In the genomic region with DNA sequence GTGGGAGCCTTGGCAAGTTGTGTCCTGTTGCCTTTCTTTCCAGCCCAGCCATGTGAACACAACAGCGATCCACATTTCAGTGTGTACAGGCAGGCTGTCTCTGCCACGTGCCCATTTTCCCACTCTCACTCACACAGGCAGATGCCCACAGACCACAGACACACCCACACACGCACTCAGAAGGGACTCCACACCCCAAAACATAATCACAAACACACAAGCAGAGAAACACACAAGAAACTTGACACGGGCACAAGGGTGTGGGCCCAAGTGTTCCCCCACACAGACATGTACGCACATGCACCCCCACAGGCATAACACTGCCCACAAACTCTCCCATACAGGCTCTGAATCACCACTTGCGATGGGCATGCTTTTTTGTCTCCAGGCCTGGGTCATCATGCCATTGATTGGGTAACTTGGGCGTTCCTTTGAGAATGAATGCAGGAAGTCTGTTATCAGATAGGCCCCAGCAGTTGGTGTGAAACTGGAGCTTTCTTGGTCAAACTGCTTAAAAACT, we compare ENCODE assay signal across 8 cellular contexts.
A peak's percentile ranks its signal among the peaks of the same experiment; 100 is the strongest.
DNase-seq lines count a peak whose midpoint lies in the region; FAIRE-seq and TF ChIP-seq lines count a peak whose summit lies in the region.

No MANE protein-coding gene starts in this region.

- peaks cover 28 to 62% (median 34%) of the 10 kb centered on the region in 3 donors for H3K4me1 Mint-ChIP-seq in CD8-positive, alpha-beta memory T cell
- H3K4me1 Mint-ChIP-seq in immature natural killer cell: peaks cover 30 to 33% of the 10 kb centered on the region in 2 donors

- no peak for TF ChIP-seq CTCF in esophagus muscularis mucosa (IDR thresholded peaks at IDR 0.05)

- H3K9me3 ChIP-seq in CD8-positive, alpha-beta memory T cell (ENCODE audit: low read length): no peaks in the 10 kb centered on the region
- no peaks in the 10 kb centered on the region for H3K9me3 ChIP-seq in esophagus muscularis mucosa

- no peak for TF ChIP-seq POLR2A in H54 (IDR thresholded peaks at IDR 0.05; ENCODE audit: low read depth, low read length)
- no peak for TF ChIP-seq POLR2A in esophagus muscularis mucosa (IDR thresholded peaks at IDR 0.05; ENCODE audit: low read depth)

- H3K4me3 Mint-ChIP-seq in CD8-positive, alpha-beta memory T cell: peak overlapping the region; percentile 29 to 82 (median 78)
- peak overlapping the region; percentile 65 to 90 (median 79) for H3K4me3 Mint-ChIP-seq in immature natural killer cell

- H3K27me3 Mint-ChIP-seq in CD8-positive, alpha-beta memory T cell: no peaks in the 10 kb centered on the region
- H3K27me3 Mint-ChIP-seq in immature natural killer cell (ENCODE audit: low read depth in 3 of 3): peaks cover 7 to 11% (median 10%) of the 10 kb centered on the region in 3 donors

- H3K27ac Mint-ChIP-seq in CD8-positive, alpha-beta memory T cell: peak overlapping the region; percentile 86 to 99 (median 94)
- peak overlapping the region; percentile 89 to 99 (median 94) for H3K27ac Mint-ChIP-seq in immature natural killer cell

- POLR2A ChIA-PET in CD8-positive, alpha-beta memory T cell (lab: Charles Lee): no interaction called here

- peak; percentile 41 to 78 (median 66) for DNase-seq in CD8-positive, alpha-beta memory T cell
- peak; percentile 4 for DNase-seq in H54 (ENCODE audit: insufficient read length, low spot score)
- peak; percentile 80 for DNase-seq in NOMO-1 treated with dmso at 0.1 percent for 144 hours (lab: John Stamatoyannopoulos, UW; ENCODE audit: unreplicated experiment)
- DNase-seq in activated effector memory CD4-positive, alpha-beta T cell treated with anti-CD3 and anti-CD28 coated beads, Interleukin-2, amount 50 U/mL, for 16 hours: peak; percentile 76
- peak; percentile 83 to 86 (median 84) for DNase-seq in immature natural killer cell
- DNase-seq in NCI-H2196 treated with DMSO at 0.1 percent for 48 hours (lab: John Stamatoyannopoulos, UW; ENCODE audit: unreplicated experiment): no peak
- DNase-seq in esophagus muscularis mucosa (ENCODE audit: extremely low spot score): no peak

- H3K27ac ChIP-seq in CD8-positive, alpha-beta memory T cell (ENCODE audit: low read depth, low read length): peak overlapping the region; percentile 53
- peak overlapping the region; percentile 52 for H3K27ac ChIP-seq in urinary bladder (ENCODE audit: low read depth)
- H3K27ac ChIP-seq in esophagus muscularis mucosa (replicated peaks in 1 of 4): peak overlapping the region in 1 of 4 donors; percentile 22

- no peaks in the 10 kb centered on the region for H3K36me3 ChIP-seq in CD8-positive, alpha-beta memory T cell (ENCODE audit: insufficient read depth, low read length)
- H3K36me3 ChIP-seq in urinary bladder (ENCODE audit: insufficient read depth): no peaks in the 10 kb centered on the region
- H3K36me3 ChIP-seq in esophagus muscularis mucosa: peaks cover 0 to 3% (median 0%) of the 10 kb centered on the region in 4 donors

- H3K4me3 ChIP-seq in CD8-positive, alpha-beta memory T cell (ENCODE audit: low read length): no peak overlapping the region
- H3K4me3 ChIP-seq in urinary bladder (ENCODE audit: low read depth, low read length) (no peak overlapping the region), esophagus muscularis mucosa (no peak overlapping the region)

- no peaks in the 10 kb centered on the region for H3K9me3 Mint-ChIP-seq in CD8-positive, alpha-beta memory T cell
- H3K9me3 Mint-ChIP-seq in immature natural killer cell: no peaks in the 10 kb centered on the region

- CTCF ChIA-PET in CD8-positive, alpha-beta memory T cell (lab: Charles Lee): no interaction called here

- FAIRE-seq in H54 (lab: Jason Lieb, UNC): no peak

- peaks cover 15% of the 10 kb centered on the region for H3K4me1 ChIP-seq in CD8-positive, alpha-beta memory T cell (ENCODE audit: insufficient read depth, low read length)
- no peaks in the 10 kb centered on the region for H3K4me1 ChIP-seq in urinary bladder (ENCODE audit: insufficient read depth)
- H3K4me1 ChIP-seq in esophagus muscularis mucosa: peaks cover 0 to 5% (median 1%) of the 10 kb centered on the region in 4 donors

- peaks cover 3% of the 10 kb centered on the region in 3 donors for H3K36me3 Mint-ChIP-seq in CD8-positive, alpha-beta memory T cell
- H3K36me3 Mint-ChIP-seq in immature natural killer cell: peaks cover 0 to 4% (median 0%) of the 10 kb centered on the region in 3 donors

- intact Hi-C loops in esophagus muscularis mucosa (cut with DNase I): loop anchor here (5.0 kb wide), 1 partner anchor 164 kb away; no protein-coding TSS in a partner anchor

- WGBS in urinary bladder: 61% methylated on average over 7 of the region's 7 CpGs
- 58% methylated on average over 7 of the region's 7 CpGs for WGBS in esophagus muscularis mucosa

- no peaks in the 10 kb centered on the region for H3K27me3 ChIP-seq in CD8-positive, alpha-beta memory T cell (ENCODE audit: insufficient read depth, low read length, poor library complexity, severe bottlenecking)
- H3K27me3 ChIP-seq in esophagus muscularis mucosa: no peaks in the 10 kb centered on the region

- no peak for TF ChIP-seq EP300 in esophagus muscularis mucosa (IDR thresholded peaks at IDR 0.05)

Comparison
In these comparisons a context has a peak if more than half of its experiments do, and no peak if none do; other contexts are left out.
1. DNase-seq: peak in CD8-positive, alpha-beta memory T cell (5 of 5), H54 (single experiment), NOMO-1 treated with dmso at 0.1 percent for 144 hours (single experiment), activated effector memory CD4-positive, alpha-beta T cell treated with anti-CD3 and anti-CD28 coated beads, Interleukin-2, amount 50 U/mL, for 16 hours (single experiment) and immature natural killer cell (3 of 3); none in NCI-H2196 treated with DMSO at 0.1 percent for 48 hours (single experiment) and esophagus muscularis mucosa (single experiment).